In the genomic region with DNA sequence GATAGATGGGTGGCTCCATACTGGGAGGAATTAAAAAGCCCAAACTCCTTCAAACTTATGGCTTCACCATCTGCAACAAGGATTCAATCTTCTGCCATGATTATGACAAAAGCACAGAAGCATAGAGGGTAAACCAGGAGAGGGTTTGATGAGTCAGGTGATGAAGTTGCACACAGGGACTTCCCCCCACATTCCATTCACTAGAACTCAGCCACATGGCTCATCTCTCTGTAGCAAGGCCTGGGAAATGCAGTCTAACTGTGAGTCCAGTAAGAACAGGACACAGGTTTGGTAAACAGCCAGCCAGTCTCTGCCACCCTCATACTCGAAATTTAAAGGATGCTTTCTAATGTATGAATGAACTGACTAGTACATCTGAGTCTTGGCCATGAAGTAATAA, we compare ENCODE assay signal across 8 cellular contexts.
DNase-seq lines count a peak whose midpoint lies in the region; ATAC-seq and TF ChIP-seq lines count a peak whose summit lies in the region.

No MANE protein-coding gene starts in this region.

- intact Hi-C loops in prostate gland (cut with DNase I), result no loop called here

- ATAC-seq in esophagus mucosa, result peak; percentile 89

- H3K36me3 ChIP-seq in prostate gland, result no peaks in the 10 kb centered on the region

- WGBS in prostate gland, result 50% methylated on average over 1 of the region's 1 CpG

- no peak for TF ChIP-seq CTCF in prostate gland (IDR thresholded peaks at IDR 0.05)

- no peak overlapping the region for H3K27ac ChIP-seq in prostate gland

- no peaks in the 10 kb centered on the region for H3K9me3 ChIP-seq in prostate gland

- DNase-seq in activated T-cell treated with anti-CD3 and anti-CD28 coated beads for 24 hours (ENCODE audit: low read depth) (peak; percentile 44), SK-MEL-5 (ENCODE audit: low read depth, low spot score) (peak; percentile 11), prostate gland (ENCODE audit: low spot score) (no peak), medulla oblongata (ENCODE audit: extremely low spot score) (no peak), MV-4-11 (lab: John Stamatoyannopoulos, UW) (no peak)
- no peak for DNase-seq in activated T-cell treated with anti-CD3 and anti-CD28 coated beads, Interleukin-2, amount 50 U/mL, for 1 hour
- peak; percentile 71 for DNase-seq in stimulated activated CD4-positive, alpha-beta T cell treated with anti-CD3 and anti-CD28 coated beads, Interleukin-1b, Interleukin-23, amount 100 ng/mL, for 48 hours

- no peaks in the 10 kb centered on the region for H3K27me3 ChIP-seq in prostate gland (replicated peaks; ENCODE audit: insufficient read depth)

- H3K4me3 ChIP-seq in prostate gland, result no peak overlapping the region

- H3K4me1 ChIP-seq in prostate gland (replicated peaks), result no peaks in the 10 kb centered on the region

- in situ Hi-C loops in SK-MEL-5 (cut with HindIII; ENCODE audit: low pct_unique_long_range_greater_than_20kb, low sequenced_read_pairs), result no loop called here

- no peak for TF ChIP-seq POLR2A in prostate gland (IDR thresholded peaks at IDR 0.05)

Comparison
In these comparisons a context has a peak if more than half of its experiments do, and no peak if none do; other contexts are left out.
1. DNase-seq: peak in activated T-cell treated with anti-CD3 and anti-CD28 coated beads for 24 hours (single experiment), SK-MEL-5 (single experiment) and stimulated activated CD4-positive, alpha-beta T cell treated with anti-CD3 and anti-CD28 coated beads, Interleukin-1b, Interleukin-23, amount 100 ng/mL, for 48 hours (single experiment); none in activated T-cell treated with anti-CD3 and anti-CD28 coated beads, Interleukin-2, amount 50 U/mL, for 1 hour (single experiment), prostate gland (single experiment), medulla oblongata (single experiment) and MV-4-11 (single experiment).